In genomic region chr12:103978384-103978982, GRCh38 we compare ENCODE assay signal across 16 cellular contexts. TPM values are rescaled to one million over a fixed set of nuclear protein-coding genes. Genes with fewer than 3 reads are reported as not detected.
DNase-seq lines count a peak whose midpoint lies in the region; ATAC-seq and TF ChIP-seq lines count a peak whose summit lies in the region.
"Had no signal": no experiment of that assay in that cellular context is flagged by ENCODE, and none has a peak within 500 bp of the region (broad histone marks: within the 10 kb centered on the region; RNA-seq: fewer than 3 reads in every experiment).

No MANE protein-coding gene starts in this region.

- no peaks in the 10 kb centered on the region for H3K27me3 ChIP-seq in CD4-positive, CD25-positive, alpha-beta regulatory T cell (ENCODE audit: control insufficient read depth, insufficient read depth, low read length)
- no peaks in the 10 kb centered on the region for H3K27me3 ChIP-seq in prostate gland (replicated peaks; ENCODE audit: insufficient read depth)
- H3K27me3 ChIP-seq: MG63 had no signal

- no peaks in the 10 kb centered on the region for H3K4me1 ChIP-seq in CD4-positive, CD25-positive, alpha-beta regulatory T cell (ENCODE audit: control insufficient read depth, insufficient read depth, low read length, poor library complexity, severe bottlenecking)
- no peaks in the 10 kb centered on the region for H3K4me1 ChIP-seq in prostate gland (replicated peaks)

- H3K27ac ChIP-seq in CD4-positive, CD25-positive, alpha-beta regulatory T cell (ENCODE audit: insufficient read depth, low read length, poor library complexity, severe bottlenecking), result no peak overlapping the region
- H3K27ac ChIP-seq in prostate gland, result no peak overlapping the region

- no peaks in the 10 kb centered on the region for H3K9me3 ChIP-seq in CD4-positive, CD25-positive, alpha-beta regulatory T cell (ENCODE audit: control insufficient read depth in 2 of 2, low read length in 2 of 2)
- no peaks in the 10 kb centered on the region for H3K9me3 ChIP-seq in prostate gland
- H3K9me3 ChIP-seq: MG63 had no signal

- no peak for DNase-seq in activated CD8-positive, alpha-beta T cell treated with anti-CD3 and anti-CD28 coated beads for 36 hours
- DNase-seq in activated CD8-positive, alpha-beta T cell treated with anti-CD3 and anti-CD28 coated beads, Interleukin-2, amount 10 ng/mL, durations not matched to agents 7 days and 5 days, result no peak
- DNase-seq in CD4-positive, CD25-positive, alpha-beta regulatory T cell, result no peak
- DNase-seq in naive B cell (no peak), cardiac septum (ENCODE audit: low spot score) (no peak), prostate gland (ENCODE audit: low spot score) (no peak)
- no peak for DNase-seq in stimulated activated naive CD4-positive, alpha-beta T cell (lab: John Stamatoyannopoulos, UW)
- DNase-seq: CD4-positive, alpha-beta memory T cell; GF-D8; H9; MG63; NCI-H187 treated with DMSO at 0.1 percent for 48 hours; NCI-H446; PC-3 had no signal

- intact Hi-C loops in activated CD8-positive, alpha-beta T cell treated with anti-CD3 and anti-CD28 coated beads for 36 hours (cut with micrococcal nuclease), result no loop called here
- intact Hi-C loops in cardiac septum (cut with DNase I) (no loop called here), prostate gland (cut with DNase I) (no loop called here)

- peaks cover 19% of the 10 kb centered on the region for H3K4me1 Mint-ChIP-seq in activated CD8-positive, alpha-beta T cell treated with anti-CD3 and anti-CD28 coated beads for 36 hours (ENCODE audit: low read depth)
- H3K4me1 Mint-ChIP-seq in activated CD8-positive, alpha-beta T cell treated with anti-CD3 and anti-CD28 coated beads, Interleukin-2, amount 10 ng/mL, durations not matched to agents 7 days and 5 days (ENCODE audit: low read depth), result peaks cover 17% of the 10 kb centered on the region
- H3K4me1 Mint-ChIP-seq in CD4-positive, CD25-positive, alpha-beta regulatory T cell, result peaks cover 0 to 29% (median 27%) of the 10 kb centered on the region in 4 donors
- H3K4me1 Mint-ChIP-seq in activated T-helper 17 cell treated with anti-CD3 and anti-CD28 coated beads, Interleukin-2, amount 50 U/mL, for 72 hours, result peaks cover 20% of the 10 kb centered on the region
- H3K4me1 Mint-ChIP-seq in naive B cell, result peaks cover 22 to 31% (median 26%) of the 10 kb centered on the region in 3 donors

- no peak overlapping the region for H3K4me3 Mint-ChIP-seq in activated CD8-positive, alpha-beta T cell treated with anti-CD3 and anti-CD28 coated beads for 36 hours
- H3K4me3 Mint-ChIP-seq in activated CD8-positive, alpha-beta T cell treated with anti-CD3 and anti-CD28 coated beads, Interleukin-2, amount 10 ng/mL, durations not matched to agents 7 days and 5 days, result no peak overlapping the region
- no peak overlapping the region for H3K4me3 Mint-ChIP-seq in CD4-positive, CD25-positive, alpha-beta regulatory T cell
- no peak overlapping the region for H3K4me3 Mint-ChIP-seq in activated T-helper 17 cell treated with anti-CD3 and anti-CD28 coated beads, Interleukin-2, amount 50 U/mL, for 72 hours
- peak overlapping the region in 1 of 8 donors; percentile 29 for H3K4me3 Mint-ChIP-seq in naive B cell
- H3K4me3 Mint-ChIP-seq: CD4-positive, alpha-beta memory T cell; H9 had no signal

- peaks cover 57% of the 10 kb centered on the region for H3K36me3 ChIP-seq in CD4-positive, CD25-positive, alpha-beta regulatory T cell (ENCODE audit: control insufficient read depth, insufficient read depth, low read length)
- H3K36me3 ChIP-seq in prostate gland, result no peaks in the 10 kb centered on the region

- peaks cover 45% of the 10 kb centered on the region for H3K36me3 Mint-ChIP-seq in activated CD8-positive, alpha-beta T cell treated with anti-CD3 and anti-CD28 coated beads for 36 hours (ENCODE audit: low read depth)
- peaks cover 60% of the 10 kb centered on the region for H3K36me3 Mint-ChIP-seq in activated CD8-positive, alpha-beta T cell treated with anti-CD3 and anti-CD28 coated beads, Interleukin-2, amount 10 ng/mL, durations not matched to agents 7 days and 5 days (ENCODE audit: low read depth)
- H3K36me3 Mint-ChIP-seq in CD4-positive, CD25-positive, alpha-beta regulatory T cell, result peaks cover 41% of the 10 kb centered on the region
- peaks cover 100% of the 10 kb centered on the region for H3K36me3 Mint-ChIP-seq in activated T-helper 17 cell treated with anti-CD3 and anti-CD28 coated beads, Interleukin-2, amount 50 U/mL, for 72 hours (ENCODE audit: low read depth)
- H3K36me3 Mint-ChIP-seq in naive B cell, result peaks cover 14 to 16% of the 10 kb centered on the region in 2 donors

- WGBS in prostate gland, result 95% methylated on average over 4 of the region's 4 CpGs

- no peak for TF ChIP-seq POLR2A in prostate gland (IDR thresholded peaks at IDR 0.05)

- peak overlapping the region; percentile 62 for H3K27ac Mint-ChIP-seq in activated CD8-positive, alpha-beta T cell treated with anti-CD3 and anti-CD28 coated beads for 36 hours
- H3K27ac Mint-ChIP-seq in activated CD8-positive, alpha-beta T cell treated with anti-CD3 and anti-CD28 coated beads, Interleukin-2, amount 10 ng/mL, durations not matched to agents 7 days and 5 days, result no peak overlapping the region
- H3K27ac Mint-ChIP-seq in CD4-positive, CD25-positive, alpha-beta regulatory T cell, result peak overlapping the region; percentile 14 to 80 (median 22)
- peak overlapping the region; percentile 76 for H3K27ac Mint-ChIP-seq in activated T-helper 17 cell treated with anti-CD3 and anti-CD28 coated beads, Interleukin-2, amount 50 U/mL, for 72 hours
- H3K27ac Mint-ChIP-seq in naive B cell, result peak overlapping the region in 3 of 6 donors; percentile 66 to 82 (median 74)

- no peaks in the 10 kb centered on the region for H3K27me3 Mint-ChIP-seq in activated CD8-positive, alpha-beta T cell treated with anti-CD3 and anti-CD28 coated beads for 36 hours
- H3K27me3 Mint-ChIP-seq in activated CD8-positive, alpha-beta T cell treated with anti-CD3 and anti-CD28 coated beads, Interleukin-2, amount 10 ng/mL, durations not matched to agents 7 days and 5 days (ENCODE audit: low read depth), result no peaks in the 10 kb centered on the region
- H3K27me3 Mint-ChIP-seq in CD4-positive, CD25-positive, alpha-beta regulatory T cell, result no peaks in the 10 kb centered on the region
- no peaks in the 10 kb centered on the region for H3K27me3 Mint-ChIP-seq in activated T-helper 17 cell treated with anti-CD3 and anti-CD28 coated beads, Interleukin-2, amount 50 U/mL, for 72 hours
- H3K27me3 Mint-ChIP-seq in naive B cell, result no peaks in the 10 kb centered on the region
- H3K27me3 Mint-ChIP-seq: CD4-positive, alpha-beta memory T cell had no signal

- H3K9me3 Mint-ChIP-seq in activated CD8-positive, alpha-beta T cell treated with anti-CD3 and anti-CD28 coated beads for 36 hours, result no peaks in the 10 kb centered on the region
- no peaks in the 10 kb centered on the region for H3K9me3 Mint-ChIP-seq in activated CD8-positive, alpha-beta T cell treated with anti-CD3 and anti-CD28 coated beads, Interleukin-2, amount 10 ng/mL, durations not matched to agents 7 days and 5 days (ENCODE audit: insufficient read depth)
- H3K9me3 Mint-ChIP-seq in CD4-positive, CD25-positive, alpha-beta regulatory T cell, result no peaks in the 10 kb centered on the region
- no peaks in the 10 kb centered on the region for H3K9me3 Mint-ChIP-seq in activated T-helper 17 cell treated with anti-CD3 and anti-CD28 coated beads, Interleukin-2, amount 50 U/mL, for 72 hours
- H3K9me3 Mint-ChIP-seq in naive B cell, result no peaks in the 10 kb centered on the region
- H3K9me3 Mint-ChIP-seq: CD4-positive, alpha-beta memory T cell; H9 had no signal

- H3K4me3 ChIP-seq in CD4-positive, CD25-positive, alpha-beta regulatory T cell (ENCODE audit: low read depth, low read length), result no peak overlapping the region
- no peak overlapping the region for H3K4me3 ChIP-seq in prostate gland
- H3K4me3 ChIP-seq: MG63 had no signal

- no peak for ATAC-seq in activated CD8-positive, alpha-beta T cell treated with anti-CD3 and anti-CD28 coated beads for 36 hours
- no peak for ATAC-seq in activated CD8-positive, alpha-beta T cell treated with anti-CD3 and anti-CD28 coated beads, Interleukin-2, amount 10 ng/mL, durations not matched to agents 7 days and 5 days
- no peak for ATAC-seq in CD4-positive, CD25-positive, alpha-beta regulatory T cell (ENCODE audit: low read depth in 2 of 2)
- ATAC-seq in activated T-helper 17 cell treated with anti-CD3 and anti-CD28 coated beads, Interleukin-2, amount 50 U/mL, for 72 hours (replicated peaks), result no peak
- ATAC-seq in naive B cell (ENCODE audit: low read depth in 2 of 2), result peak; percentile 83 to 84
- ATAC-seq: HepG2, PC-3 had no signal

- TF ChIP-seq CTCF in activated CD8-positive, alpha-beta T cell treated with anti-CD3 and anti-CD28 coated beads for 36 hours (IDR thresholded peaks at IDR 0.05), result no peak
- no peak for TF ChIP-seq CTCF in prostate gland (IDR thresholded peaks at IDR 0.05)

- POLR2A ChIA-PET in activated CD8-positive, alpha-beta T cell treated with anti-CD3 and anti-CD28 coated beads for 36 hours (lab: Charles Lee), result no interaction called here
- POLR2A ChIA-PET in activated CD8-positive, alpha-beta T cell treated with anti-CD3 and anti-CD28 coated beads, Interleukin-2, amount 10 ng/mL, durations not matched to agents 7 days and 5 days (lab: Charles Lee), result no interaction called here

- CTCF ChIA-PET in activated CD8-positive, alpha-beta T cell treated with anti-CD3 and anti-CD28 coated beads for 36 hours (lab: Charles Lee), result interaction anchor here (0.6 to 1.9 kb wide), 2 partner anchors 103 to 130 kb away, joined by 3 to 8 read pairs; no protein-coding TSS in a partner anchor
- CTCF ChIA-PET in activated CD8-positive, alpha-beta T cell treated with anti-CD3 and anti-CD28 coated beads, Interleukin-2, amount 10 ng/mL, durations not matched to agents 7 days and 5 days (lab: Charles Lee), result no interaction called here

RNA-seq across cellular contexts. Expression of gene TDG, which starts 12.8 kb away (rescaled TPM):
- total RNA-seq in activated CD8-positive, alpha-beta T cell treated with anti-CD3 and anti-CD28 coated beads for 36 hours, result 10 to 100 TPM; 37.4 to 37.5 TPM
- 10 to 100 TPM; 33.5 to 37.7 TPM for total RNA-seq in activated CD8-positive, alpha-beta T cell treated with anti-CD3 and anti-CD28 coated beads, Interleukin-2, amount 10 ng/mL, durations not matched to agents 7 days and 5 days
- 26.7 TPM for total RNA-seq in CD4-positive, CD25-positive, alpha-beta regulatory T cell
- polyA plus RNA-seq in CD4-positive, CD25-positive, alpha-beta regulatory T cell, result 10 to 100 TPM; 18.6 to 23.0 (median 21.3) TPM
- 10 to 100 TPM; 35.9 to 38.2 TPM for total RNA-seq in activated T-helper 17 cell treated with anti-CD3 and anti-CD28 coated beads, Interleukin-2, amount 50 U/mL, for 72 hours
- polyA plus RNA-seq in naive B cell (ENCODE audit: low read depth in 6 of 6), result 10 to 100 TPM; 19.3 to 27.1 (median 21.1) TPM
- total RNA-seq in cardiac septum (13.0 TPM), prostate gland (10 to 100 TPM; 11.6 to 12.1 TPM)

RNA-seq across cellular contexts. Expression of gene HSP90B1, which starts 48.3 kb away (rescaled TPM):
- total RNA-seq in activated CD8-positive, alpha-beta T cell treated with anti-CD3 and anti-CD28 coated beads for 36 hours, result 100 to 1,000 TPM; 412 to 418 TPM
- total RNA-seq in activated CD8-positive, alpha-beta T cell treated with anti-CD3 and anti-CD28 coated beads, Interleukin-2, amount 10 ng/mL, durations not matched to agents 7 days and 5 days, result 100 to 1,000 TPM; 336 to 343 TPM
- total RNA-seq in CD4-positive, CD25-positive, alpha-beta regulatory T cell, result 254 TPM
- polyA plus RNA-seq in CD4-positive, CD25-positive, alpha-beta regulatory T cell, result 100 to 1,000 TPM; 119 to 158 (median 141) TPM
- 100 to 1,000 TPM; 324 to 453 TPM for total RNA-seq in activated T-helper 17 cell treated with anti-CD3 and anti-CD28 coated beads, Interleukin-2, amount 50 U/mL, for 72 hours
- polyA plus RNA-seq in naive B cell (ENCODE audit: low read depth in 6 of 6), result 100 to 1,000 TPM; 152 to 207 (median 177) TPM
- 433 TPM for total RNA-seq in cardiac septum
- 100 to 1,000 TPM; 300 to 652 TPM for total RNA-seq in prostate gland

Comparison
In these comparisons a context has a peak if more than half of its experiments do, and no peak if none do; other contexts are left out.
1. ATAC-seq: peak in naive B cell (2 of 2); none in activated CD8-positive, alpha-beta T cell treated with anti-CD3 and anti-CD28 coated beads for 36 hours (single experiment), activated CD8-positive, alpha-beta T cell treated with anti-CD3 and anti-CD28 coated beads, Interleukin-2, amount 10 ng/mL, durations not matched to agents 7 days and 5 days (single experiment), CD4-positive, CD25-positive, alpha-beta regulatory T cell (0 of 2) and activated T-helper 17 cell treated with anti-CD3 and anti-CD28 coated beads, Interleukin-2, amount 50 U/mL, for 72 hours (single experiment).